ENCODE assay signal across 8 cellular contexts in the genomic region with DNA sequence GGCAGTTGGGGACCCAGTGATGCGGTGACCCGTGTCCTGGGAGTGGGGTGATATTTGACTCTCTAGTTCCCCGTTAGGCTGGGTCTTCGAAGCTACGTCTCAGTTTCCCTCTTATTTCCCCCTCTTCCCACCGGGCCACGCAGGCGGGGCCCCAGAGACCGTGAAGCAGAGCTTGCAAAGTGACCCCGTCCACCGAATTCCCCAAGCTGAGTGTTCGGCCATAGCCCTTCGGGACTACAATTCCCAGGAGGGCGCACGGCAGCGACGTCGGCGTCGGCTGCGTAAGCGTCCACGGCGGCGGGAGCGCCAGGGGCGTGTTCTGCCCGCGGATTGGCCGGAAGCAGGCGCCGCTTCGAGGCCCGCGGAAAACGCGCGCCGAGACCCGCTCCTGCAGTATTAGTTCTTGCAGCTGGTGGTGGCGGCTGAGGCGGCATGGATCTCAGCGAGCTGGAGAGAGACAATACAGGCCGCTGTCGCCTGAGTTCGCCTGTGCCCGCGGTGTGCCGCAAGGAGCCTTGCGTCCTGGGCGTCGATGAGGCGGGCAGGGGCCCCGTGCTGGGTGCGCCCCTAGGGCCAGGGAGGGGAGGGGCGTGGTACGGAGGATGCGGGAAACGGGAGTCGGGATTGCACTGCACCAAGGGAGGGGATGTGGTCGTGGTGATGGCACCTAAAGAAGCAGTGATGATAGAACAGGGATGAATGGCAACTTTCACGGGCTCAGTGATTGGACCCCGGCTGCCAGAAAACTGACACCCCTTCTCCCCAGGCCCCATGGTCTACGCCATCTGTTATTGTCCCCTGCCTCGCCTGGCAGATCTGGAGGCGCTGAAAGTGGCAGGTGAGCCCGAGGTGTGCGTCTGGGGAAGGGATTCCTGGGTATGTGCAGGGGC. TPM values are rescaled to one million over a fixed set of nuclear protein-coding genes. Genes with fewer than 3 reads are reported as not detected.
A peak's percentile ranks its signal among the peaks of the same experiment; 100 is the strongest.
DNase-seq lines count a peak whose midpoint lies in the region; ATAC-seq, FAIRE-seq and TF ChIP-seq lines count a peak whose summit lies in the region.

A gene (plus strand): TSS at position 343 of the 890 bp plus-strand sequence. CDS start 90 bp downstream, at position 433.

- H3K27ac Mint-ChIP-seq in activated T-helper 2 cell treated with anti-CD3 and anti-CD28 coated beads, Interferon-gamma antibody, Interleukin-2, Interleukin-4, amounts not matched to agents 10 μg/mL and 5 μg/mL and 100 μg/mL, durations not matched to agents 14 hours and 24 hours and 36 hours, result peak within 1 kb of the TSS; percentile 84
- H3K27ac Mint-ChIP-seq in natural killer cell, result peak within 1 kb of the TSS; percentile 83 to 94

- H3K4me3 Mint-ChIP-seq in activated T-helper 2 cell treated with anti-CD3 and anti-CD28 coated beads, Interferon-gamma antibody, Interleukin-2, Interleukin-4, amounts not matched to agents 10 μg/mL and 5 μg/mL and 100 μg/mL, durations not matched to agents 14 hours and 24 hours and 36 hours (ENCODE audit: low read depth), result peak within 1 kb of the TSS; percentile 92
- peak within 1 kb of the TSS; percentile 93 for H3K4me3 Mint-ChIP-seq in natural killer cell

- DNase-seq in D721Med (ENCODE audit: insufficient read length, low spot score) (peak; percentile 96), RPMI7951 (ENCODE audit: low read depth) (peak; percentile 87), fibroblast of peridontal ligament (ENCODE audit: extremely low read depth) (peak; percentile 85), natural killer cell (peak; percentile 80)
- peak; percentile 86 for DNase-seq in activated T-helper 2 cell treated with anti-CD3 and anti-CD28 coated beads, Interferon-gamma antibody, Interleukin-2, Interleukin-4, amounts not matched to agents 10 μg/mL and 5 μg/mL and 100 μg/mL, durations not matched to agents 14 hours and 24 hours and 36 hours (ENCODE audit: low spot score)
- DNase-seq in stimulated activated naive CD8-positive, alpha-beta T cell treated with anti-CD3 and anti-CD28 coated beads, Interleukin-15, Interleukin-2, amounts not matched to agents 100 U/mL and 50 U/mL, for 24 hours, result peak; percentile 92

- H3K9me3 ChIP-seq in KOPT-K1 (ENCODE audit: insufficient read depth, low read length, poor library complexity, severe bottlenecking), result no peaks in the 10 kb centered on the region

- peak within 1 kb of the TSS; percentile 77 for H3K27ac ChIP-seq in KOPT-K1 (ENCODE audit: low read depth, low read length, poor library complexity, severe bottlenecking)

- no peak for FAIRE-seq in D721Med (lab: Jason Lieb, UNC)

- peaks cover 17% of the 10 kb centered on the region for H3K36me3 Mint-ChIP-seq in activated T-helper 2 cell treated with anti-CD3 and anti-CD28 coated beads, Interferon-gamma antibody, Interleukin-2, Interleukin-4, amounts not matched to agents 10 μg/mL and 5 μg/mL and 100 μg/mL, durations not matched to agents 14 hours and 24 hours and 36 hours (ENCODE audit: low read depth)
- no peaks in the 10 kb centered on the region for H3K36me3 Mint-ChIP-seq in natural killer cell

- peaks cover 16% of the 10 kb centered on the region for H3K4me1 Mint-ChIP-seq in activated T-helper 2 cell treated with anti-CD3 and anti-CD28 coated beads, Interferon-gamma antibody, Interleukin-2, Interleukin-4, amounts not matched to agents 10 μg/mL and 5 μg/mL and 100 μg/mL, durations not matched to agents 14 hours and 24 hours and 36 hours (ENCODE audit: low read depth)
- peaks cover 17 to 26% of the 10 kb centered on the region in 2 donors for H3K4me1 Mint-ChIP-seq in natural killer cell

- intact Hi-C loops in activated T-helper 2 cell treated with anti-CD3 and anti-CD28 coated beads, Interferon-gamma antibody, Interleukin-2, Interleukin-4, amounts not matched to agents 10 μg/mL and 5 μg/mL and 100 μg/mL, durations not matched to agents 14 hours and 24 hours and 36 hours (cut with micrococcal nuclease), result no loop called here
- intact Hi-C loops in natural killer cell (cut with micrococcal nuclease), result loop anchor here (5.0 kb wide), 1 partner anchor 36 kb away; no protein-coding TSS in a partner anchor

- peak; percentile 73 for ATAC-seq in GM21576 (IDR thresholded peaks at IDR 0.05; ENCODE audit: unreplicated experiment)
- peak; percentile 94 to 98 (median 96) for ATAC-seq in natural killer cell
- peak; percentile 91 for ATAC-seq in stimulated activated naive CD8-positive, alpha-beta T cell treated with anti-CD3 and anti-CD28 coated beads, Interleukin-15, Interleukin-2, amounts not matched to agents 100 U/mL and 50 U/mL, for 24 hours

- H3K9me3 Mint-ChIP-seq in activated T-helper 2 cell treated with anti-CD3 and anti-CD28 coated beads, Interferon-gamma antibody, Interleukin-2, Interleukin-4, amounts not matched to agents 10 μg/mL and 5 μg/mL and 100 μg/mL, durations not matched to agents 14 hours and 24 hours and 36 hours, result no peaks in the 10 kb centered on the region
- no peaks in the 10 kb centered on the region for H3K9me3 Mint-ChIP-seq in natural killer cell

- no peaks in the 10 kb centered on the region for H3K27me3 Mint-ChIP-seq in activated T-helper 2 cell treated with anti-CD3 and anti-CD28 coated beads, Interferon-gamma antibody, Interleukin-2, Interleukin-4, amounts not matched to agents 10 μg/mL and 5 μg/mL and 100 μg/mL, durations not matched to agents 14 hours and 24 hours and 36 hours (ENCODE audit: low read depth)
- peaks cover 0 to 5% of the 10 kb centered on the region in 2 donors for H3K27me3 Mint-ChIP-seq in natural killer cell (ENCODE audit: low read depth in 2 of 2)

- H3K36me3 ChIP-seq in KOPT-K1 (ENCODE audit: insufficient read depth, low read length), result peaks cover 37% of the 10 kb centered on the region

- no peak for TF ChIP-seq CTCF in D721Med (IDR thresholded peaks at IDR 0.05; ENCODE audit: insufficient read depth, missing control alignments)
- TF ChIP-seq CTCF in natural killer cell (IDR thresholded peaks at IDR 0.05), result no peak

RNA-seq across cellular contexts. Expression of the gene that starts here (rescaled TPM):
- 83.6 and 99.1 TPM in 2 replicates for total RNA-seq in RPMI7951 (2014; rRNA removed; shearing (Covaris generic))
- total RNA-seq in activated T-helper 2 cell treated with anti-CD3 and anti-CD28 coated beads, Interferon-gamma antibody, Interleukin-2, Interleukin-4, amounts not matched to agents 10 μg/mL and 5 μg/mL and 100 μg/mL, durations not matched to agents 14 hours and 24 hours and 36 hours, result 38.3 and 40.6 TPM in 2 replicates
- total RNA-seq in natural killer cell, result 1 to 10 TPM; 6.6 to 8.7 (median 7.4) TPM

Comparison
In these comparisons a context has a peak if more than half of its experiments do, and no peak if none do; other contexts are left out.
1. Peak in every context shown above with its lines: DNase-seq, ATAC-seq and H3K27ac ChIP-seq.